Comparison of ENCODE assay signal across 23 cellular contexts in the genomic region with DNA sequence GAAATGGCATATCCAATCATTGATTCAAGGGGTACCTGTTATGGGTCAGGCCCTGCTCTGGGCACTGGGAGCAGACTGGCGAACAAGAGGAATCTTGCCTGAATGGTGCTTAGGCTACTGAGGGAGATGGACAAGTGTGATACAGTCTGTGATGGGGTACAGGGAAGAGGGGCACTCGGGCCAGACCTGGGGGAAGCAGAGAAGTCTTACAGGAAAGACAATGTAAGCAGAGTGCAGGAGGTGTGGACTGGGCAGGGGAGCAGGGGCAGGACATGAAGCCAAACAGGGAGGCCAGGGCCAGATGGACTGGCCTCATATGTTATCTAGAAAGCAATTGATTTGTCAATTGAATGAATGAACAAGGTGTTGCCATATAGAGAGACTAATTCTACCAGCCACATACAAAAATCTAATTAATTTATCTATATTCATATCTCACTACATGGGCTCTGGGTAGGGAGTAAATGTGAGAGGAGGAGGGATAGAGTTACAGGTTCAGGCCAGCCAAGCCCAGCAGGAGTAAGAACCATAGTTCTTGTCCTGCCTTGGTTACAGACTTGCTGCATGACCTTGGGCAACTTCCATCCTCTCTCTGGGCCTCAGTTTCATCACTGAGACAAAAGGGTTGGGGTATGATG. TPM values are rescaled to one million over a fixed set of nuclear protein-coding genes. Genes with fewer than 3 reads are reported as not detected.
DNase-seq lines count a peak whose midpoint lies in the region; ATAC-seq and TF ChIP-seq lines count a peak whose summit lies in the region.
"Had no signal": no experiment of that assay in that cellular context is flagged by ENCODE, and none has a peak within 500 bp of the region (broad histone marks: within the 10 kb centered on the region; RNA-seq: fewer than 3 reads in every experiment).

No MANE protein-coding gene starts in this region.

- DNase-seq in activated CD8-positive, alpha-beta memory T cell treated with anti-CD3 and anti-CD28 coated beads for 24 hours: peak; percentile 38
- no peak for DNase-seq in activated CD8-positive, alpha-beta memory T cell treated with anti-CD3 and anti-CD28 coated beads, Interleukin-2, amount 50 U/mL, for 4 hours
- DNase-seq in SK-N-DZ (ENCODE audit: low spot score): peak; percentile 32
- DNase-seq in mesenteric fat pad (ENCODE audit: low spot score): peak; percentile 57
- peak; percentile 4 for DNase-seq in testis
- DNase-seq in stimulated activated naive CD8-positive, alpha-beta T cell treated with anti-CD3 and anti-CD28 coated beads, Interleukin-15, Interleukin-2, amounts not matched to agents 100 U/mL and 50 U/mL, for 24 hours: no peak
- no peak for DNase-seq in A673 (ENCODE audit: low spot score)
- DNase-seq: IMR-90, NCI-H1092 treated with DMSO at 0.1 percent for 48 hours, NCI-H1436 treated with DMSO at 0.1 percent for 48 hours, NCI-H1930, NCI-H345, NCI-H524, NCI-H82 had no signal

- no peak for TF ChIP-seq POLR2A in testis (IDR thresholded peaks at IDR 0.05)

- no peak for ATAC-seq in stimulated activated naive CD8-positive, alpha-beta T cell treated with anti-CD3 and anti-CD28 coated beads, Interleukin-15, Interleukin-2, amounts not matched to agents 100 U/mL and 50 U/mL, for 24 hours
- no peak for ATAC-seq in GM21360 (IDR thresholded peaks at IDR 0.05; ENCODE audit: unreplicated experiment)
- ATAC-seq: GM23338, Panc1 had no signal

- H3K4me3 ChIP-seq in testis: no peak overlapping the region
- no peak overlapping the region for H3K4me3 ChIP-seq in A673 (ENCODE audit: low read depth, low read length, poor library complexity, severe bottlenecking)
- H3K4me3 ChIP-seq: GM23338, HAP-1, SJSA1 had no signal

- no peaks in the 10 kb centered on the region for H3K27me3 ChIP-seq in testis
- H3K27me3 ChIP-seq in A673 (replicated peaks; ENCODE audit: insufficient read depth, low read depth, low read length, poor library complexity): no peaks in the 10 kb centered on the region

- POLR2A ChIA-PET in A673 (lab: Charles Lee; ENCODE audit: low non-redundant PET): no interaction called here

- H3K36me3 ChIP-seq in testis (ENCODE audit: low read depth, missing control alignments) (no peaks in the 10 kb centered on the region), A673 (ENCODE audit: insufficient read depth, low read length, poor library complexity, severe bottlenecking) (no peaks in the 10 kb centered on the region)
- H3K36me3 ChIP-seq: HAP-1, SJSA1 had no signal

- H3K4me1 ChIP-seq in testis (peaks cover 8% of the 10 kb centered on the region), A673 (ENCODE audit: insufficient read depth, low read length, poor library complexity, severe bottlenecking) (peaks cover 6% of the 10 kb centered on the region)

- CTCF ChIA-PET in A673 (lab: Charles Lee): no interaction called here

- H3K9me3 ChIP-seq in testis: no peaks in the 10 kb centered on the region
- H3K9me3 ChIP-seq in A673 (ENCODE audit: low read depth, low read length, poor library complexity, severe bottlenecking): no peaks in the 10 kb centered on the region
- H3K9me3 ChIP-seq: HAP-1, SJSA1 had no signal

- no TSS peak for BruUV-seq in A673 (replicated peaks; lab: Mats Ljungman, UMichigan)

- no peak overlapping the region for H3K27ac ChIP-seq in testis
- H3K27ac ChIP-seq in A673 (ENCODE audit: low read depth, low read length, poor library complexity, severe bottlenecking): no peak overlapping the region
- H3K27ac ChIP-seq: 22Rv1, C4-2B, KMS-11, SJSA1 had no signal

- WGBS in testis, 2 donors: 83 to 84% methylated on average over 2 of the region's 2 CpGs

- TF ChIP-seq CTCF in testis (IDR thresholded peaks at IDR 0.05) (no peak), A673 (conservative IDR thresholded peaks at IDR 0.05; ENCODE audit: low read depth, low read length) (no peak)

- intact Hi-C loops in testis (cut with DNase I; ENCODE audit: low total_unique reads): no loop called here
- intact Hi-C loops in A673 (cut with micrococcal nuclease; ENCODE audit: unreplicated experiment): no loop called here

RNA-seq across cellular contexts. Expression of gene IGDCC4, which starts 3.6 kb away (rescaled TPM):
- 1.6 and 2.2 TPM in 2 replicates for polyA plus RNA-seq in SK-N-DZ (2014; cell fraction: cytosol; rRNA removed)
- polyA plus RNA-seq in SK-N-DZ (2014; cell fraction: nucleus; rRNA removed): 4.6 and 6.5 TPM in 2 replicates
- total RNA-seq in mesenteric fat pad (0.64 TPM), testis (1 to 10 TPM; 2.7 to 4.3 TPM), A673 (2021) (1.1 and 3.5 TPM in 2 replicates)
- 3.3 TPM for polyA plus RNA-seq in testis (ENCODE audit: insufficient read depth, low read depth, low replicate concordance)

RNA-seq across cellular contexts. Expression of gene IGDCC3, which starts 48.5 kb away (rescaled TPM):
- polyA plus RNA-seq in SK-N-DZ (2014; cell fraction: cytosol; rRNA removed): 12.8 and 19.9 TPM in 2 replicates
- polyA plus RNA-seq in SK-N-DZ (2014; cell fraction: nucleus; rRNA removed): 20.2 and 27.7 TPM in 2 replicates
- total RNA-seq in mesenteric fat pad: not detected
- 1 to 10 TPM; 6.5 TPM for total RNA-seq in testis
- polyA plus RNA-seq in testis (ENCODE audit: insufficient read depth, low read depth, low replicate concordance): 5.8 TPM
- 0.28 and 0.32 TPM in 2 replicates for total RNA-seq in A673 (2021)
- total RNA-seq: Daoy, SJSA1 had no signal

Comparison
In these comparisons a context has a peak if more than half of its experiments do, and no peak if none do; other contexts are left out.
1. DNase-seq: peak in activated CD8-positive, alpha-beta memory T cell treated with anti-CD3 and anti-CD28 coated beads for 24 hours (single experiment), SK-N-DZ (single experiment), mesenteric fat pad (single experiment) and testis (single experiment); none in activated CD8-positive, alpha-beta memory T cell treated with anti-CD3 and anti-CD28 coated beads, Interleukin-2, amount 50 U/mL, for 4 hours (single experiment), stimulated activated naive CD8-positive, alpha-beta T cell treated with anti-CD3 and anti-CD28 coated beads, Interleukin-15, Interleukin-2, amounts not matched to agents 100 U/mL and 50 U/mL, for 24 hours (single experiment) and A673 (single experiment).